ENCODE assay signal across 18 cellular contexts in the genomic region with DNA sequence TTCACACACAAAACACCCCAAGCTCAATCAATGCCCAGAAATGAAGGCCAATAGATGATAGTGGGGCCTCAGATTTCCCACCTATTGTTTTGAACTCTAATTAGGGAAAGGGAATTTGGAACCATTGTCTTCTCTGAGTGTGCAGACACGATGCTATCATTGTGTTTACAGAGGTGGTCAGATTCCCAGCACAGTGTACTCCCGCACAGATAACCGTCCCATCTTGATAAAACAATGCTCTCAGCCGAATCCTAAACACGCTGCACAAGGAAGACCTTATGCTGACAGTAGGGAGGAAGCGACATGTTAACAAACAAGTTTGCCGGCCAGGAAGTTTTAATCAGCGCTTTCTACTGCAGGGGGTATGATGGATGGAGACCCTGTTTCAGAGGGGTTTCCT.
DNase-seq lines count a peak whose midpoint lies in the region; ATAC-seq, FAIRE-seq and TF ChIP-seq lines count a peak whose summit lies in the region.
"Had no signal": no experiment of that assay in that cellular context is flagged by ENCODE, and none has a peak within 500 bp of the region (broad histone marks: within the 10 kb centered on the region; RNA-seq: fewer than 3 reads in every experiment).

No MANE protein-coding gene starts in this region.

- H3K9me3 Mint-ChIP-seq in stimulated activated effector memory CD8-positive, alpha-beta T cell treated with anti-CD3 and anti-CD28 coated beads, Interleukin-12 subunit alpha, Interleukin-12 subunit beta, amount 100 ng/mL, for 72 hours, result peaks cover 3% of the 10 kb centered on the region

- no peaks in the 10 kb centered on the region for H3K36me3 Mint-ChIP-seq in stimulated activated effector memory CD8-positive, alpha-beta T cell treated with anti-CD3 and anti-CD28 coated beads, Interleukin-12 subunit alpha, Interleukin-12 subunit beta, amount 100 ng/mL, for 72 hours

- FAIRE-seq in H54 (lab: Jason Lieb, UNC), result no peak
- FAIRE-seq: A549, HepG2, HTR-8/SVneo had no signal

- H3K4me3 Mint-ChIP-seq in stimulated activated effector memory CD8-positive, alpha-beta T cell treated with anti-CD3 and anti-CD28 coated beads, Interleukin-12 subunit alpha, Interleukin-12 subunit beta, amount 100 ng/mL, for 72 hours, result no peak overlapping the region
- H3K4me3 Mint-ChIP-seq: CD4-positive, alpha-beta memory T cell; H9 had no signal

- H3K27ac Mint-ChIP-seq in stimulated activated effector memory CD8-positive, alpha-beta T cell treated with anti-CD3 and anti-CD28 coated beads, Interleukin-12 subunit alpha, Interleukin-12 subunit beta, amount 100 ng/mL, for 72 hours, result peak overlapping the region; percentile 80
- H3K27ac Mint-ChIP-seq: H9 had no signal

- no peak for ATAC-seq in stimulated activated effector memory CD8-positive, alpha-beta T cell treated with anti-CD3 and anti-CD28 coated beads, Interleukin-12 subunit alpha, Interleukin-12 subunit beta, amount 100 ng/mL, for 72 hours
- no peak for ATAC-seq in HG02884 (IDR thresholded peaks at IDR 0.05; ENCODE audit: unreplicated experiment)
- ATAC-seq: A549, HepG2 had no signal

- peak overlapping the region; percentile 52 for H3K27ac ChIP-seq in VCaP
- H3K27ac ChIP-seq: A549, C4-2B, GM23248 had no signal

- TF ChIP-seq CTCF in LNCaP clone FGC (IDR thresholded peaks at IDR 0.05; ENCODE audit: control insufficient read depth, extremely low read depth, insufficient read depth) (no peak), VCaP (conservative IDR thresholded peaks at IDR 0.05) (no peak)

- DNase-seq in LNCaP clone FGC (ENCODE audit: low read depth) (peak; percentile 69), left kidney (ENCODE audit: low read depth, low spot score) (peak; percentile 31), H54 (ENCODE audit: insufficient read length, low spot score) (no peak), NCI-H446 treated with DMSO at 0.1 percent for 48 hours (lab: John Stamatoyannopoulos, UW) (no peak)
- DNase-seq in stimulated activated effector memory CD8-positive, alpha-beta T cell treated with anti-CD3 and anti-CD28 coated beads, Interleukin-12 subunit alpha, Interleukin-12 subunit beta, amount 100 ng/mL, for 72 hours (ENCODE audit: low spot score in 2 of 2), result no peak
- DNase-seq: BE2C; CD4-positive, alpha-beta memory T cell; COR-L47; DMS53; GF-D8; GM23248; H9 had no signal

- H3K4me3 ChIP-seq in LNCaP clone FGC (ENCODE audit: low read depth, low read length), result no peak overlapping the region
- H3K4me3 ChIP-seq: A549, GM23248 had no signal

- TF ChIP-seq POLR2A in H54 (IDR thresholded peaks at IDR 0.05; ENCODE audit: low read depth, low read length), result no peak

- peaks cover 39% of the 10 kb centered on the region for H3K4me1 Mint-ChIP-seq in stimulated activated effector memory CD8-positive, alpha-beta T cell treated with anti-CD3 and anti-CD28 coated beads, Interleukin-12 subunit alpha, Interleukin-12 subunit beta, amount 100 ng/mL, for 72 hours

Comparison
In these comparisons a context has a peak if more than half of its experiments do, and no peak if none do; other contexts are left out.
1. DNase-seq: peak in LNCaP clone FGC (single experiment) and left kidney (single experiment); none in stimulated activated effector memory CD8-positive, alpha-beta T cell treated with anti-CD3 and anti-CD28 coated beads, Interleukin-12 subunit alpha, Interleukin-12 subunit beta, amount 100 ng/mL, for 72 hours (0 of 2), H54 (single experiment) and NCI-H446 treated with DMSO at 0.1 percent for 48 hours (single experiment).